15 cellular contexts compared by ENCODE assay signal in genomic region chr12:125434936-125435443, GRCh38.
DNase-seq lines count a peak whose midpoint lies in the region; ATAC-seq, FAIRE-seq and TF ChIP-seq lines count a peak whose summit lies in the region.
"Had no signal": no experiment of that assay in that cellular context is flagged by ENCODE, and none has a peak within 500 bp of the region (broad histone marks: within the 10 kb centered on the region; RNA-seq: fewer than 3 reads in every experiment).

No MANE protein-coding gene starts in this region.

- no peaks in the 10 kb centered on the region for H3K9me3 ChIP-seq in adrenal gland (replicated peaks in 1 of 3)
- H3K9me3 ChIP-seq: vagina had no signal

- no peaks in the 10 kb centered on the region for H3K36me3 ChIP-seq in adrenal gland (replicated peaks in 1 of 2)
- H3K36me3 ChIP-seq in brain microvascular endothelial cell (replicated peaks): no peaks in the 10 kb centered on the region
- H3K36me3 ChIP-seq: vagina had no signal

- in situ Hi-C loops in brain microvascular endothelial cell (cut with HindIII; ENCODE audit: low pct_ligation_motif_present, low sequenced_read_pairs): no loop called here

- intact Hi-C loops in adrenal gland (cut with DNase I): no loop called here

- no peak overlapping the region for H3K4me3 ChIP-seq in adrenal gland
- no peak overlapping the region for H3K4me3 ChIP-seq in brain microvascular endothelial cell (ENCODE audit: low read depth, low read length)
- H3K4me3 ChIP-seq: vagina had no signal

- H3K27me3 ChIP-seq in adrenal gland: no peaks in the 10 kb centered on the region
- no peaks in the 10 kb centered on the region for H3K27me3 ChIP-seq in brain microvascular endothelial cell (replicated peaks)
- H3K27me3 ChIP-seq: vagina had no signal

- TF ChIP-seq CTCF in adrenal gland (IDR thresholded peaks at IDR 0.05) (no peak), brain microvascular endothelial cell (IDR thresholded peaks at IDR 0.05; ENCODE audit: low read depth, low read length, missing control alignments) (no peak)

- H3K27ac ChIP-seq in adrenal gland: no peak overlapping the region
- no peak overlapping the region for H3K27ac ChIP-seq in brain microvascular endothelial cell
- H3K27ac ChIP-seq: vagina had no signal

- DNase-seq in adrenal gland: no peak
- DNase-seq in GM19239 (ENCODE audit: insufficient read length, low spot score): no peak
- DNase-seq in brain microvascular endothelial cell: no peak
- DNase-seq: activated CD8-positive, alpha-beta T cell treated with anti-CD3 and anti-CD28 coated beads, Interleukin-2, amount 10 ng/mL, durations not matched to agents 7 days and 5 days; kidney glomerular epithelial cell; naive thymus-derived CD8-positive, alpha-beta T cell; NCI-H187 had no signal

- no peaks in the 10 kb centered on the region for H3K4me1 ChIP-seq in adrenal gland (replicated peaks in 1 of 2)
- H3K4me1 ChIP-seq: vagina had no signal

- peak; percentile 82 for ATAC-seq in GM18909 (IDR thresholded peaks at IDR 0.05; ENCODE audit: poor library complexity, unreplicated experiment)
- peak; percentile 72 for ATAC-seq in GM21619 (IDR thresholded peaks at IDR 0.05; ENCODE audit: unreplicated experiment)
- ATAC-seq in HG03097 (IDR thresholded peaks at IDR 0.05; ENCODE audit: low FRiP score, unreplicated experiment): peak; percentile 74
- ATAC-seq in GM21367 (IDR thresholded peaks at IDR 0.05; ENCODE audit: unreplicated experiment): no peak
- ATAC-seq: activated CD8-positive, alpha-beta T cell treated with anti-CD3 and anti-CD28 coated beads, Interleukin-2, amount 10 ng/mL, durations not matched to agents 7 days and 5 days; activated naive CD4-positive, alpha-beta T cell treated with anti-CD3 and anti-CD28 coated beads, Interleukin-2, amount 50 U/mL, for 72 hours; naive thymus-derived CD8-positive, alpha-beta T cell had no signal

- 66 to 85% (median 73%) methylated on average over 6 to 8 of the region's 8 CpGs for WGBS in adrenal gland, 4 donors

- TF ChIP-seq POLR2A in adrenal gland (IDR thresholded peaks at IDR 0.05): no peak

- no peak for FAIRE-seq in GM19239 (lab: Jason Lieb, UNC)
- FAIRE-seq: colon, D721Med had no signal
